ENCODE assay signal across 22 cellular contexts in the genomic region with DNA sequence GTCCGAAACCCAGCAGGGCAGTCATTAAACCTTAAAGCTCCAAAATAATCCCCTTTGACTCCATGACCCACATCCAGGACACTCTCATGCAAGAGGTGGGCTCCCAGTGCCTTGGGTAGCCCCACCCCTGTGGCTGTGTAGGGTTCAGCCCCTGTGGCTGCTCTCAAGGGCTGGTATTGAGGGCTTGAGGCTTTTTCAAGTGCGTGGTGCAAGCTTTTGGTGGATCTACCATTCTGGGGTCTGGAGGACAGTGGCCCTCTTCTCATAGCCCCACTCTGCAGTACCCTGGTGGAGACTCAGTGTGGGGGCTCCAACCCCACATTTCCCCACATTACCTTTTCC.
"Had no signal": no experiment of that assay in that cellular context is flagged by ENCODE, and none has a peak within 500 bp of the region (broad histone marks: within the 10 kb centered on the region; RNA-seq: fewer than 3 reads in every experiment).

No MANE protein-coding gene starts in this region.

- H3K9me3 Mint-ChIP-seq: activated CD8-positive, alpha-beta T cell treated with anti-CD3 and anti-CD28 coated beads for 36 hours; activated naive CD4-positive, alpha-beta T cell treated with anti-CD3 and anti-CD28 coated beads, Interleukin-2, amount 10 ng/mL, durations not matched to agents 7 days and 5 days; activated T-cell treated with anti-CD3 and anti-CD28 coated beads, Interleukin-2, amount 50 U/mL, for 72 hours had no signal

- DNase-seq: activated CD4-positive, CD25-positive, alpha-beta regulatory T cell; activated CD8-positive, alpha-beta memory T cell treated with anti-CD3 and anti-CD28 coated beads, Interleukin-2, amount 50 U/mL, for 4 hours; activated CD8-positive, alpha-beta T cell treated with anti-CD3 and anti-CD28 coated beads for 36 hours; activated naive CD4-positive, alpha-beta T cell treated with anti-CD3 and anti-CD28 coated beads, Interleukin-2, amount 10 ng/mL, durations not matched to agents 7 days and 5 days; activated naive CD8-positive, alpha-beta T cell treated with anti-CD3 and anti-CD28 coated beads for 36 hours; activated T-cell treated with anti-CD3 and anti-CD28 coated beads, Interleukin-2, amount 50 U/mL, for 72 hours; anterior cingulate cortex; Kasumi-1; KBM-7; NCI-H1105 treated with DMSO at 0.1 percent for 48 hours; NCI-H1436 treated with DMSO at 0.1 percent for 48 hours; NCI-H187; NCI-H2081; NCI-H510A treated with DMSO at 0.1 percent for 48 hours; NCI-H69; NK-92 treated with Interleukin-12 subunit alpha and Interleukin-12 subunit beta, amount 100 ng/mL, for 24 hours; OCI-M1; RPMI8226; T-helper 1 cell had no signal

- H3K27ac ChIP-seq: SK-N-MC had no signal

- H3K4me3 ChIP-seq: SK-N-MC had no signal

- H3K27me3 Mint-ChIP-seq: activated CD8-positive, alpha-beta T cell treated with anti-CD3 and anti-CD28 coated beads for 36 hours; activated naive CD4-positive, alpha-beta T cell treated with anti-CD3 and anti-CD28 coated beads, Interleukin-2, amount 10 ng/mL, durations not matched to agents 7 days and 5 days; activated naive CD8-positive, alpha-beta T cell treated with anti-CD3 and anti-CD28 coated beads for 36 hours had no signal

- ATAC-seq: activated CD8-positive, alpha-beta T cell treated with anti-CD3 and anti-CD28 coated beads for 36 hours; activated T-cell treated with anti-CD3 and anti-CD28 coated beads, Interleukin-2, amount 50 U/mL, for 72 hours; Panc1; Right ventricle myocardium inferior had no signal

- H3K4me3 Mint-ChIP-seq: activated CD8-positive, alpha-beta T cell treated with anti-CD3 and anti-CD28 coated beads for 36 hours; activated naive CD4-positive, alpha-beta T cell treated with anti-CD3 and anti-CD28 coated beads, Interleukin-2, amount 10 ng/mL, durations not matched to agents 7 days and 5 days; activated naive CD8-positive, alpha-beta T cell treated with anti-CD3 and anti-CD28 coated beads for 36 hours; activated T-cell treated with anti-CD3 and anti-CD28 coated beads, Interleukin-2, amount 50 U/mL, for 72 hours had no signal

- H3K27ac Mint-ChIP-seq: activated CD8-positive, alpha-beta T cell treated with anti-CD3 and anti-CD28 coated beads for 36 hours; activated naive CD4-positive, alpha-beta T cell treated with anti-CD3 and anti-CD28 coated beads, Interleukin-2, amount 10 ng/mL, durations not matched to agents 7 days and 5 days; activated naive CD8-positive, alpha-beta T cell treated with anti-CD3 and anti-CD28 coated beads for 36 hours; activated T-cell treated with anti-CD3 and anti-CD28 coated beads, Interleukin-2, amount 50 U/mL, for 72 hours had no signal
